In the genomic region with DNA sequence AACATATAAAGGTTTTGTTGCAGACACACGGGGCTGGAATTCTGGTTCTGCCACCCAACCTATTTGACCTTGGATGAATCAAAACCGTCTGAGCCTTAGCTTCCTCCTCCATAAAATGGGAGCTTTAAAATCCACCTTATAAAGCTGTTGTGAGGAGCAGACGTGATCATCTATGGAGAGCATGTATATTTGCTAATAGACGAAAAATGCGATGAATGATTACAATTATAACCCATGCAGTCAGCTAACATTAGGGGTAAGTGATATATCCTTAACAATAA, we compare ENCODE assay signal across 8 cellular contexts. TPM values are rescaled to one million over a fixed set of nuclear protein-coding genes. Genes with fewer than 3 reads are reported as not detected.
DNase-seq lines count a peak whose midpoint lies in the region; ATAC-seq, FAIRE-seq and TF ChIP-seq lines count a peak whose summit lies in the region.

No MANE protein-coding gene starts in this region.

- H3K36me3 ChIP-seq in right atrium auricular region (no peaks in the 10 kb centered on the region), astrocyte (ENCODE audit: insufficient read depth, low read length) (no peaks in the 10 kb centered on the region), mesendoderm (ENCODE audit: control insufficient read depth, insufficient read depth, low read length) (no peaks in the 10 kb centered on the region)

- H3K9me3 ChIP-seq in right atrium auricular region (no peaks in the 10 kb centered on the region), astrocyte (ENCODE audit: insufficient read depth, low read depth, low read length) (no peaks in the 10 kb centered on the region)

- peak overlapping the region; percentile 97 for H3K9ac ChIP-seq in astrocyte (ENCODE audit: low read length)
- H3K9ac ChIP-seq in mesendoderm (ENCODE audit: low read length) = peak overlapping the region; percentile 63

- no peak overlapping the region for H4K5ac ChIP-seq in mesendoderm (ENCODE audit: low read length)

- H3K23ac ChIP-seq in mesendoderm (ENCODE audit: low read length) = no peak overlapping the region

- H3K4ac ChIP-seq in mesendoderm (ENCODE audit: low read depth, low read length) = no peak overlapping the region

- H3K27ac ChIP-seq in right atrium auricular region (peak overlapping the region; percentile 98 to 100), astrocyte (ENCODE audit: low read depth, low read length) (peak overlapping the region; percentile 96), mesendoderm (ENCODE audit: low read depth, low read length) (no peak overlapping the region)

- no peak overlapping the region for H3K56ac ChIP-seq in mesendoderm (ENCODE audit: low read length)

- peaks cover 9% of the 10 kb centered on the region for H3K4me1 Mint-ChIP-seq in astrocyte (ENCODE audit: low read depth, unreplicated experiment)

- H3K36me3 Mint-ChIP-seq in astrocyte (ENCODE audit: low read depth, unreplicated experiment) = no peaks in the 10 kb centered on the region

- no CpG with 5 or more reads among the region's 5 CpGs for WGBS in mesendoderm (ENCODE audit: extremely low coverage, insufficient coverage, low lambda C conversion rate)

- peak overlapping the region; percentile 96 for H3K4me2 ChIP-seq in astrocyte (ENCODE audit: low read length)
- H3K4me2 ChIP-seq in mesendoderm (ENCODE audit: low read length) = no peak overlapping the region

- H4K8ac ChIP-seq in mesendoderm (ENCODE audit: low read depth, low read length) = no peak overlapping the region

- no peak overlapping the region for H3K18ac ChIP-seq in mesendoderm (ENCODE audit: low read length)

- ATAC-seq in HG03439 (IDR thresholded peaks at IDR 0.05; ENCODE audit: unreplicated experiment) = no peak

- H3K79me2 ChIP-seq in astrocyte (ENCODE audit: insufficient read depth, low read length) (peaks cover 43% of the 10 kb centered on the region), mesendoderm (ENCODE audit: control insufficient read depth, insufficient read depth, low read length) (peaks cover 36% of the 10 kb centered on the region)

- no peaks in the 10 kb centered on the region for H3K27me3 Mint-ChIP-seq in astrocyte (ENCODE audit: low read depth, unreplicated experiment)

- no peak for DNase-seq in right atrium auricular region (ENCODE audit: low spot score)
- no peak for DNase-seq in cardiac septum (ENCODE audit: low spot score)
- no peak for DNase-seq in astrocyte (ENCODE audit: low read depth)
- no peak for DNase-seq in mesendoderm
- no peak for DNase-seq in NCI-H1105 (lab: John Stamatoyannopoulos, UW)
- DNase-seq in NCI-H2081 treated with DMSO at 0.1 percent for 48 hours (lab: John Stamatoyannopoulos, UW) = no peak
- no peak for DNase-seq in GM13976 (ENCODE audit: low spot score)

- H3K79me1 ChIP-seq in mesendoderm (ENCODE audit: low read length) = no peaks in the 10 kb centered on the region

- peaks cover 10% of the 10 kb centered on the region for H4K20me1 ChIP-seq in astrocyte (ENCODE audit: insufficient read depth, low read length)

- H3K4me3 Mint-ChIP-seq in astrocyte (ENCODE audit: unreplicated experiment) = peak overlapping the region; percentile 96

- H3K9me3 Mint-ChIP-seq in astrocyte (ENCODE audit: unreplicated experiment) = no peaks in the 10 kb centered on the region

- H3K4me3 ChIP-seq in right atrium auricular region (peak overlapping the region; percentile 82), astrocyte (ENCODE audit: insufficient read depth, low read depth, low read length) (peak overlapping the region; percentile 85), mesendoderm (ENCODE audit: low read length) (no peak overlapping the region)

- H3K27ac Mint-ChIP-seq in astrocyte (ENCODE audit: unreplicated experiment) = peak overlapping the region; percentile 94

- in situ Hi-C loops in GM13976 (cut with MboI; ENCODE audit: low sequenced_read_pairs, unreplicated experiment) = no loop called here

- H3K27me3 ChIP-seq in right atrium auricular region = no peaks in the 10 kb centered on the region
- no peaks in the 10 kb centered on the region for H3K27me3 ChIP-seq in astrocyte (ENCODE audit: insufficient read depth, low read length)
- no peaks in the 10 kb centered on the region for H3K27me3 ChIP-seq in mesendoderm (ENCODE audit: insufficient read depth, low read length, poor library complexity)

- no peak overlapping the region for H2BK15ac ChIP-seq in mesendoderm (replicated peaks; ENCODE audit: low read depth)

- peaks cover 0 to 27% of the 10 kb centered on the region in 2 donors for H3K4me1 ChIP-seq in right atrium auricular region
- peaks cover 15% of the 10 kb centered on the region for H3K4me1 ChIP-seq in astrocyte (ENCODE audit: insufficient read depth, low read length)
- peaks cover 2% of the 10 kb centered on the region for H3K4me1 ChIP-seq in mesendoderm (ENCODE audit: control insufficient read depth, low read depth, low read length)

- intact Hi-C loops in cardiac septum (cut with DNase I) = loop anchor here (2.0 to 10.0 kb wide), 3 partner anchors 107 to 447 kb away; partner anchors contain the start of genes FAM8A1, KDM1B, KIF13A and TPMT

- H2BK120ac ChIP-seq in mesendoderm (ENCODE audit: low read depth, low read length) = no peak overlapping the region

- H2AFZ ChIP-seq in astrocyte (ENCODE audit: low read depth, low read length) = peak overlapping the region; percentile 83

- TF ChIP-seq CTCF in right atrium auricular region (IDR thresholded peaks at IDR 0.05) = no peak
- TF ChIP-seq CTCF in astrocyte (IDR thresholded peaks at IDR 0.05; ENCODE audit: insufficient read depth, low read depth, low read length) = no peak
- no peak for TF ChIP-seq CTCF in GM13976 (IDR thresholded peaks at IDR 0.05; ENCODE audit: borderline replicate concordance, control extremely low read depth, extremely low read depth, insufficient read depth, missing control alignments)

- no peak overlapping the region for H2BK5ac ChIP-seq in mesendoderm (ENCODE audit: low read length)

- no peak overlapping the region for H2AK5ac ChIP-seq in mesendoderm (ENCODE audit: low read length)

- no peak for FAIRE-seq in astrocyte (lab: Jason Lieb, UNC)

RNA-seq across cellular contexts. Expression of gene NUP153, which starts 0.6 kb away (rescaled TPM):
- total RNA-seq in right atrium auricular region (10 to 100 TPM; 23.1 to 28.5 TPM), cardiac septum (25.8 TPM), astrocyte (44.8 and 51.6 TPM in 2 replicates)
- 55.3 TPM for polyA plus RNA-seq in mesendoderm (2013, experiment 1 of 2)
- 55.8 TPM for polyA plus RNA-seq in mesendoderm (2013, experiment 2 of 2)
